10 cellular contexts compared by ENCODE assay signal in the genomic region with DNA sequence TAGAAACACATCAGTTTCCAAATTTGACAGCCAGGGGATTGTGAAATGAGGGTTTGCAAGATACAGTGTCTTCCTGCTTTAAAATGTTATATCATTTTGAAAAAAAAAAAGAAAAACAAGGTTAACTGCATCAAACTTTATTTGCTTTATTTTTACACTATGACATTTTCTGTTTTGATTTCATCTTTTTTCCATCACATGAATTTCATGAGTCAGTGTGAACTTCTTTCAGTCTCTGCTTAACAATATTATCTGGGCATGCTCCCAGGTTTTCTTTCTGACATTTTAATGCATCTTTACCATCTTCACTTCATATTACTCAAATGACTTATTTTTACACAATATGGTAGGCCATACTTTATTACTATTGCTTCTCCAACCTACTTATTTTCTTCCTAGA. TPM values are rescaled to one million over a fixed set of nuclear protein-coding genes. Genes with fewer than 3 reads are reported as not detected.
DNase-seq lines count a peak whose midpoint lies in the region; ATAC-seq and TF ChIP-seq lines count a peak whose summit lies in the region.
"Had no signal": no experiment of that assay in that cellular context is flagged by ENCODE, and none has a peak within 500 bp of the region (broad histone marks: within the 10 kb centered on the region; RNA-seq: fewer than 3 reads in every experiment).

No MANE protein-coding gene starts in this region.

- no peaks in the 10 kb centered on the region for H4K20me1 ChIP-seq in OCI-LY1 (ENCODE audit: insufficient read depth, low read length)

- peaks cover 17% of the 10 kb centered on the region for H3K4me1 Mint-ChIP-seq in neural crest cell

- H3K36me3 Mint-ChIP-seq in neural crest cell (ENCODE audit: low read depth): no peaks in the 10 kb centered on the region

- H3K9me3 ChIP-seq in OCI-LY1 (ENCODE audit: low read length): no peaks in the 10 kb centered on the region
- H3K9me3 ChIP-seq in stomach: no peaks in the 10 kb centered on the region

- H3K4me3 ChIP-seq in OCI-LY1 (ENCODE audit: low read depth, low read length, poor library complexity, severe bottlenecking) (peak overlapping the region; percentile 87), stomach (no peak overlapping the region)

- H3K27me3 Mint-ChIP-seq in neural crest cell (ENCODE audit: low read depth): peaks cover 15% of the 10 kb centered on the region

- H3K9ac ChIP-seq in OCI-LY1 (ENCODE audit: low read length): peak overlapping the region; percentile 82

- TF ChIP-seq POLR2A in stomach (IDR thresholded peaks at IDR 0.05): no peak

- H3K4me1 ChIP-seq in OCI-LY1 (ENCODE audit: insufficient read depth, low read length, severe bottlenecking) (peaks cover 86% of the 10 kb centered on the region), stomach (peaks cover 17 to 80% (median 41%) of the 10 kb centered on the region in 4 donors)

- H3K36me3 ChIP-seq in OCI-LY1 (ENCODE audit: insufficient read depth, low read length) (no peaks in the 10 kb centered on the region), stomach (peaks cover 0 to 6% (median 0%) of the 10 kb centered on the region in 4 donors)

- H3K79me2 ChIP-seq in OCI-LY1 (ENCODE audit: insufficient read depth, low read length): peaks cover 45% of the 10 kb centered on the region

- no peaks in the 10 kb centered on the region for H3K9me2 ChIP-seq in OCI-LY1 (ENCODE audit: low read depth, low read length)

- TF ChIP-seq CTCF in OCI-LY1 (IDR thresholded peaks at IDR 0.05; ENCODE audit: low read length): no peak
- no peak for TF ChIP-seq CTCF in neural crest cell (conservative IDR thresholded peaks at IDR 0.05)
- TF ChIP-seq CTCF in stomach (IDR thresholded peaks at IDR 0.05): no peak

- DNase-seq in EH (ENCODE audit: low read depth) (peak; percentile 66), dedifferentiated amniotic fluid mesenchymal stem cell (ENCODE audit: extremely low spot score) (peak; percentile 51), neural crest cell (ENCODE audit: low read depth, low spot score) (no peak), stomach (no peak), AG08396 (ENCODE audit: low spot score) (no peak), GM19238 (ENCODE audit: insufficient read length, low spot score) (no peak)
- DNase-seq: activated effector memory CD4-positive, alpha-beta T cell treated with Interleukin-2 at 50 U/mL for 16 hours; NCI-H1930 had no signal

- TF ChIP-seq EP300 in stomach (IDR thresholded peaks at IDR 0.05): no peak

- H3F3A ChIP-seq in OCI-LY1 (ENCODE audit: insufficient read depth, low read length): no peaks in the 10 kb centered on the region

- no peak overlapping the region for H3K27ac Mint-ChIP-seq in neural crest cell (ENCODE audit: unreplicated experiment)

- intact Hi-C loops in stomach (cut with DNase I; ENCODE audit: low total_unique reads): no loop called here

- H3K9me3 Mint-ChIP-seq in neural crest cell: no peaks in the 10 kb centered on the region

- H3K27ac ChIP-seq in OCI-LY1 (ENCODE audit: low read depth, low read length, poor library complexity, severe bottlenecking) (peak overlapping the region; percentile 96), stomach (peak overlapping the region in 1 of 5 donors; percentile 98)

- ATAC-seq in HG02870 (IDR thresholded peaks at IDR 0.05; ENCODE audit: unreplicated experiment): no peak

- H3K4me2 ChIP-seq in OCI-LY1 (ENCODE audit: low read length): peak overlapping the region; percentile 89

- no peak overlapping the region for H2AFZ ChIP-seq in OCI-LY1 (ENCODE audit: low read length)

- H3K4me3 Mint-ChIP-seq in neural crest cell: peak overlapping the region; percentile 56

- no peaks in the 10 kb centered on the region for H3K27me3 ChIP-seq in OCI-LY1 (ENCODE audit: insufficient read depth, low read length)
- H3K27me3 ChIP-seq in stomach: no peaks in the 10 kb centered on the region

RNA-seq across cellular contexts. Expression of gene NCOA7, which starts 1.9 kb away (rescaled TPM):
- total RNA-seq in neural crest cell (11.0 and 11.2 TPM in 2 replicates), stomach (100 to 1,000 TPM in 1 of 5 donors, 10 to 100 TPM in 3, 1 to 10 TPM in 1; 1.2 to 131 (median 27.5) TPM)
- 10 to 100 TPM; 13.7 to 26.0 (median 17.6) TPM for polyA plus RNA-seq in stomach

RNA-seq across cellular contexts. Expression of gene HEY2, which starts 43.2 kb away (rescaled TPM):
- total RNA-seq in neural crest cell (10.8 and 11.6 TPM in 2 replicates), stomach (1 to 10 TPM in 3 of 5 donors, not detected in 2; 1.0 to 1.7 (median 1.3) TPM)
- polyA plus RNA-seq in stomach: 1 to 10 TPM in 2 of 3 donors, under 1 TPM in 1; 0.83 to 3.8 (median 1.1) TPM

Comparison
In these comparisons a context has a peak if more than half of its experiments do, and no peak if none do; other contexts are left out.
1. DNase-seq: peak in EH (single experiment) and dedifferentiated amniotic fluid mesenchymal stem cell (single experiment); none in neural crest cell (single experiment), stomach (single experiment), AG08396 (single experiment) and GM19238 (single experiment).